22 cellular contexts compared by ENCODE assay signal in genomic region chr16:54590836-54591235, GRCh38.
A peak's percentile ranks its signal among the peaks of the same experiment; 100 is the strongest.
DNase-seq lines count a peak whose midpoint lies in the region; ATAC-seq, FAIRE-seq and TF ChIP-seq lines count a peak whose summit lies in the region.
"Had no signal": no experiment of that assay in that cellular context is flagged by ENCODE, and none has a peak within 500 bp of the region (broad histone marks: within the 10 kb centered on the region; RNA-seq: fewer than 3 reads in every experiment).

No MANE protein-coding gene starts in this region.

- peaks cover 21% of the 10 kb centered on the region for H3K4me1 Mint-ChIP-seq in endothelial cell (ENCODE audit: unreplicated experiment)
- no peaks in the 10 kb centered on the region for H3K4me1 Mint-ChIP-seq in activated CD8-positive, alpha-beta T cell treated with anti-CD3 and anti-CD28 coated beads, Interleukin-2, amount 10 ng/mL, durations not matched to agents 7 days and 5 days (ENCODE audit: low read depth)
- H3K4me1 Mint-ChIP-seq: B cell had no signal

- H3K4me2 ChIP-seq in H1 (ENCODE audit: insufficient read depth in 1 of 2, low read depth in 2 of 2, low read length in 2 of 2) (peak overlapping the region in 1 of 2 experiments; percentile 41; a peak in 1 of 4 replicates), neuronal stem cell (ENCODE audit: insufficient read depth, low read length, poor library complexity, severe bottlenecking) (no peak overlapping the region)
- H3K4me2 ChIP-seq: BLaER1 had no signal

- no peak overlapping the region for H3K4ac ChIP-seq in H1 (replicated peaks; ENCODE audit: insufficient read length, low read depth, low read length)
- no peak overlapping the region for H3K4ac ChIP-seq in neuronal stem cell (ENCODE audit: low read length)

- H3K4me3 Mint-ChIP-seq in endothelial cell (ENCODE audit: unreplicated experiment) = no peak overlapping the region
- no peak overlapping the region for H3K4me3 Mint-ChIP-seq in activated CD8-positive, alpha-beta T cell treated with anti-CD3 and anti-CD28 coated beads, Interleukin-2, amount 10 ng/mL, durations not matched to agents 7 days and 5 days
- H3K4me3 Mint-ChIP-seq: B cell; CD4-positive, CD25-positive, alpha-beta regulatory T cell; CD8-positive, alpha-beta T cell had no signal

- no peak overlapping the region for H3K14ac ChIP-seq in H1 (ENCODE audit: insufficient read length)
- H3K14ac ChIP-seq in neuronal stem cell (ENCODE audit: low read length) = no peak overlapping the region

- DNase-seq in NCI-H82 (lab: John Stamatoyannopoulos, UW) = peak; percentile 54
- no peak for DNase-seq in NCI-H82 treated with DMSO at 0.1 percent for 48 hours (lab: John Stamatoyannopoulos, UW; ENCODE audit: unreplicated experiment)
- peak in 1 of 2 experiments; percentile 19 for DNase-seq in H1 (ENCODE audit: low read depth in 1 of 2, low spot score in 2 of 2)
- no peak for DNase-seq in neuronal stem cell (ENCODE audit: low spot score)
- no peak for DNase-seq in endothelial cell (ENCODE audit: low spot score)
- DNase-seq in activated CD8-positive, alpha-beta T cell treated with anti-CD3 and anti-CD28 coated beads, Interleukin-2, amount 10 ng/mL, durations not matched to agents 7 days and 5 days = no peak
- DNase-seq in activated gamma-delta T cell treated with Interleukin-2 at 50 U/mL for 16 hours = no peak
- DNase-seq: Caco-2; CD4-positive, CD25-positive, alpha-beta regulatory T cell; CD8-positive, alpha-beta T cell; DMS153; DND-41; H9 had no signal

- H3K9ac ChIP-seq in H1 (replicated peaks in 1 of 4; ENCODE audit: extremely low read depth in 1 of 4, low read depth in 3 of 4, low read length in 3 of 4) (no peak overlapping the region), iPS-18a (ENCODE audit: low read length) (peak overlapping the region; percentile 21), neuronal stem cell (ENCODE audit: low read depth, low read length, poor library complexity) (no peak overlapping the region)
- H3K9ac ChIP-seq: BLaER1 had no signal

- peak overlapping the region; percentile 69 for H4K5ac ChIP-seq in H1 (ENCODE audit: insufficient read length, low read depth, low read length)

- H4K8ac ChIP-seq in H1 (ENCODE audit: extremely low read depth, insufficient read depth, low read length) (no peak overlapping the region), neuronal stem cell (ENCODE audit: low read depth, low read length) (no peak overlapping the region)

- H2BK5ac ChIP-seq in H1 (ENCODE audit: low read depth, low read length) (no peak overlapping the region), neuronal stem cell (ENCODE audit: low read length) (no peak overlapping the region)

- H3K27me3 Mint-ChIP-seq in endothelial cell (ENCODE audit: unreplicated experiment) = peaks cover 5% of the 10 kb centered on the region
- H3K27me3 Mint-ChIP-seq in activated CD8-positive, alpha-beta T cell treated with anti-CD3 and anti-CD28 coated beads, Interleukin-2, amount 10 ng/mL, durations not matched to agents 7 days and 5 days (ENCODE audit: low read depth) = peaks cover 4% of the 10 kb centered on the region

- H3K27me3 ChIP-seq in H1 (replicated peaks in 1 of 4; ENCODE audit: control insufficient read depth in 3 of 4, extremely low read depth in 1 of 4, insufficient read depth in 3 of 4, low read length in 3 of 4) (peaks cover 0 to 20% (median 11%) of the 10 kb centered on the region in 4 experiments; a peak in 4 of 7 replicates), iPS-18a (ENCODE audit: control insufficient read depth, insufficient read depth, low read length) (peaks cover 46% of the 10 kb centered on the region), neuronal stem cell (ENCODE audit: control insufficient read depth in 3 of 3, insufficient read depth in 3 of 3, low read depth in 1 of 3, low read length in 3 of 3) (peaks cover 0 to 70% (median 10%) of the 10 kb centered on the region in 3 experiments)
- H3K27me3 ChIP-seq: BLaER1 had no signal

- no peaks in the 10 kb centered on the region for H3K36me3 Mint-ChIP-seq in endothelial cell (ENCODE audit: low read depth, unreplicated experiment)
- H3K36me3 Mint-ChIP-seq in activated CD8-positive, alpha-beta T cell treated with anti-CD3 and anti-CD28 coated beads, Interleukin-2, amount 10 ng/mL, durations not matched to agents 7 days and 5 days (ENCODE audit: low read depth) = no peaks in the 10 kb centered on the region
- H3K36me3 Mint-ChIP-seq: CD4-positive, CD25-positive, alpha-beta regulatory T cell; CD8-positive, alpha-beta T cell had no signal

- no peak for TF ChIP-seq POLR2A in H1 (IDR thresholded peaks at IDR 0.05; ENCODE audit: control extremely low read depth in 1 of 2, low read depth in 2 of 2, low read length in 2 of 2)

- TF ChIP-seq CTCF in H1 (IDR thresholded peaks at IDR 0.05; ENCODE audit: control extremely low read depth in 1 of 3, insufficient read depth in 1 of 3, low read depth in 1 of 3, low read length in 3 of 3) (no peak), endothelial cell (IDR thresholded peaks at IDR 0.05; ENCODE audit: unreplicated experiment) (no peak)

- no peak overlapping the region for H3K23ac ChIP-seq in H1 (ENCODE audit: insufficient read length)
- no peak overlapping the region for H3K23ac ChIP-seq in neuronal stem cell (ENCODE audit: low read depth, low read length, poor library complexity)

- no peak overlapping the region for H3K27ac Mint-ChIP-seq in endothelial cell (ENCODE audit: unreplicated experiment)
- H3K27ac Mint-ChIP-seq in activated CD8-positive, alpha-beta T cell treated with anti-CD3 and anti-CD28 coated beads, Interleukin-2, amount 10 ng/mL, durations not matched to agents 7 days and 5 days = no peak overlapping the region
- H3K27ac Mint-ChIP-seq: B cell; CD4-positive, CD25-positive, alpha-beta regulatory T cell; CD8-positive, alpha-beta T cell had no signal

- 30% methylated on average over 4 of the region's 4 CpGs; no CpG with 5 or more reads in 1 of the 2 experiments for WGBS in H1 (ENCODE audit: extremely low coverage in 1 of 2, insufficient coverage in 1 of 2, insufficient read length in 1 of 2, insufficient replicate concordance in 2 of 2, low coverage in 1 of 2, low lambda C conversion rate in 2 of 2, missing lambda C conversion rate in 1 of 2), 2 experiments
- no CpG with 5 or more reads among the region's 4 CpGs for WGBS in neuronal stem cell (ENCODE audit: extremely low coverage in 2 of 2, insufficient read length in 2 of 2, insufficient replicate concordance in 1 of 2), 2 donors

- H3K56ac ChIP-seq in H1 (replicated peaks; ENCODE audit: insufficient read length, low read depth, low read length) = no peak overlapping the region

- no peak overlapping the region for H2AFZ ChIP-seq in H1 (ENCODE audit: low read length)
- H2AFZ ChIP-seq in neuronal stem cell (ENCODE audit: low read length) = peak overlapping the region; percentile 28

- no peak overlapping the region for H4K91ac ChIP-seq in H1 (replicated peaks; ENCODE audit: insufficient read length, low read length)
- no peak overlapping the region for H4K91ac ChIP-seq in neuronal stem cell (ENCODE audit: low read depth, low read length, poor library complexity)

- no peak overlapping the region for H2BK20ac ChIP-seq in H1 (ENCODE audit: low read length)

- ATAC-seq in activated CD8-positive, alpha-beta T cell treated with anti-CD3 and anti-CD28 coated beads, Interleukin-2, amount 10 ng/mL, durations not matched to agents 7 days and 5 days = no peak
- ATAC-seq: CD8-positive, alpha-beta T cell; HCT116 had no signal

- H4K20me1 ChIP-seq in H1 (replicated peaks in 1 of 2; ENCODE audit: control insufficient read depth in 1 of 2, insufficient read depth in 2 of 2, low read length in 2 of 2) = no peaks in the 10 kb centered on the region
- H4K20me1 ChIP-seq: BLaER1 had no signal

- H3K9me3 ChIP-seq in H1 (ENCODE audit: insufficient read depth in 2 of 2, low read depth in 1 of 2, low read length in 1 of 2) = no peaks in the 10 kb centered on the region
- H3K9me3 ChIP-seq in iPS-18a (ENCODE audit: control insufficient read depth, low read depth, low read length) = no peaks in the 10 kb centered on the region
- H3K9me3 ChIP-seq in neuronal stem cell (replicated peaks in 1 of 2; ENCODE audit: control insufficient read depth in 2 of 2, insufficient read depth in 1 of 2, low read depth in 1 of 2, low read length in 2 of 2) = no peaks in the 10 kb centered on the region
- H3K9me3 ChIP-seq: BLaER1, Caco-2 had no signal

- peak overlapping the region in 1 of 4 experiments; percentile 30; a peak in 1 of 8 replicates for H3K4me3 ChIP-seq in H1 (ENCODE audit: extremely low read depth in 1 of 4, insufficient read depth in 2 of 4, low read depth in 3 of 4, low read length in 4 of 4)
- H3K4me3 ChIP-seq in iPS-18a (ENCODE audit: low read length) = no peak overlapping the region
- no peak overlapping the region for H3K4me3 ChIP-seq in neuronal stem cell (ENCODE audit: low read length in 2 of 2)
- H3K4me3 ChIP-seq: BLaER1 had no signal

- H3K36me3 ChIP-seq in H1 (ENCODE audit: control insufficient read depth in 2 of 4, insufficient read depth in 4 of 4, low read length in 3 of 4) = no peaks in the 10 kb centered on the region
- H3K36me3 ChIP-seq in iPS-18a (ENCODE audit: control insufficient read depth, low read depth, low read length) = no peaks in the 10 kb centered on the region
- no peaks in the 10 kb centered on the region for H3K36me3 ChIP-seq in neuronal stem cell (replicated peaks in 1 of 2; ENCODE audit: control insufficient read depth in 2 of 2, insufficient read depth in 2 of 2, low read length in 2 of 2)
- H3K36me3 ChIP-seq: BLaER1 had no signal

- CTCF ChIA-PET in H1 (lab: Charles Lee; ENCODE audit: partially characterized antibody) = interaction anchor here (0.5 kb wide), 1 partner anchor 862 kb away, joined by 5 read pairs; no protein-coding TSS in a partner anchor
- CTCF ChIA-PET in activated CD8-positive, alpha-beta T cell treated with anti-CD3 and anti-CD28 coated beads, Interleukin-2, amount 10 ng/mL, durations not matched to agents 7 days and 5 days (lab: Charles Lee) = no interaction called here

- H2BK120ac ChIP-seq in H1 (replicated peaks; ENCODE audit: low read depth, low read length) (no peak overlapping the region), neuronal stem cell (ENCODE audit: low read depth, low read length) (no peak overlapping the region)

- no peaks in the 10 kb centered on the region for H3K9me3 Mint-ChIP-seq in endothelial cell (ENCODE audit: unreplicated experiment)
- no peaks in the 10 kb centered on the region for H3K9me3 Mint-ChIP-seq in activated CD8-positive, alpha-beta T cell treated with anti-CD3 and anti-CD28 coated beads, Interleukin-2, amount 10 ng/mL, durations not matched to agents 7 days and 5 days (ENCODE audit: insufficient read depth)
- H3K9me3 Mint-ChIP-seq: CD8-positive, alpha-beta T cell; H9 had no signal

- H3K23me2 ChIP-seq in H1 (ENCODE audit: low read depth, low read length) = no peaks in the 10 kb centered on the region

- no peak overlapping the region for H2BK12ac ChIP-seq in H1 (ENCODE audit: low read depth, low read length)
- H2BK12ac ChIP-seq in neuronal stem cell (ENCODE audit: low read length) = no peak overlapping the region

- POLR2A ChIA-PET in H1 (lab: Charles Lee; ENCODE audit: partially characterized antibody) = no interaction called here
- POLR2A ChIA-PET in activated CD8-positive, alpha-beta T cell treated with anti-CD3 and anti-CD28 coated beads, Interleukin-2, amount 10 ng/mL, durations not matched to agents 7 days and 5 days (lab: Charles Lee) = no interaction called here

- H3K18ac ChIP-seq in H1 (ENCODE audit: extremely low read depth, low read length) (no peak overlapping the region), neuronal stem cell (ENCODE audit: low read length) (no peak overlapping the region)

- H3K79me1 ChIP-seq in H1 (ENCODE audit: low read depth, low read length) (no peaks in the 10 kb centered on the region), neuronal stem cell (ENCODE audit: low read depth, low read length) (no peaks in the 10 kb centered on the region)

- no peak for TF ChIP-seq EP300 in H1 (IDR thresholded peaks at IDR 0.05; ENCODE audit: borderline replicate concordance in 1 of 2, low read depth in 2 of 2, low read length in 2 of 2)

- peaks cover 8 to 35% (median 28%) of the 10 kb centered on the region in 4 experiments for H3K4me1 ChIP-seq in H1 (replicated peaks in 1 of 4; ENCODE audit: control insufficient read depth in 3 of 4, insufficient read depth in 4 of 4, low read length in 3 of 4)
- peaks cover 55% of the 10 kb centered on the region for H3K4me1 ChIP-seq in iPS-18a (ENCODE audit: control insufficient read depth, low read depth, low read length)
- peaks cover 7 to 11% of the 10 kb centered on the region in 2 donors for H3K4me1 ChIP-seq in neuronal stem cell (ENCODE audit: control insufficient read depth in 2 of 2, insufficient read depth in 1 of 2, low read depth in 1 of 2, low read length in 2 of 2)
- H3K4me1 ChIP-seq: Caco-2 had no signal

- no peak for FAIRE-seq in H1 (lab: Jason Lieb, UNC)
- FAIRE-seq: A204.1, G401.6, GM12892 had no signal

- H2BK15ac ChIP-seq in H1 (ENCODE audit: low read length) (no peak overlapping the region), neuronal stem cell (ENCODE audit: low read length) (no peak overlapping the region)

- H3K27ac ChIP-seq in H1 (ENCODE audit: low read depth, low read length) = no peak overlapping the region
- H3K27ac ChIP-seq in iPS-18a (ENCODE audit: low read length) = no peak overlapping the region
- H3K27ac ChIP-seq in neuronal stem cell (replicated peaks; ENCODE audit: low read length) = no peak overlapping the region
- H3K27ac ChIP-seq: 22Rv1, BLaER1, C4-2B had no signal

- H2AK5ac ChIP-seq in H1 (ENCODE audit: low read depth, low read length) = no peak overlapping the region
- no peak overlapping the region for H2AK5ac ChIP-seq in neuronal stem cell (ENCODE audit: low read depth, low read length)

- no peaks in the 10 kb centered on the region for H3K79me2 ChIP-seq in H1 (ENCODE audit: control insufficient read depth in 1 of 2, insufficient read depth in 2 of 2, low read length in 2 of 2)

- no peak for TF ChIP-seq RAD21 in H1 (IDR thresholded peaks at IDR 0.05 in 1 of 2, conservative IDR thresholded peaks at IDR 0.05 in 1 of 2; ENCODE audit: low read depth in 2 of 2, low read length in 2 of 2)
